ENCODE assay signal across 1 cellular context in genomic region chr17:82105882-82106696, GRCh38.
TF ChIP-seq lines count a peak whose summit lies in the region.

No MANE protein-coding gene starts in this region.

TF ChIP-seq in HepG2, 621 proteins besides CTCF, POLR2A, EP300 and RAD21 (continued from another document and continues in another):
- peak; percentile 68 for TF ChIP-seq ZNF142 (CRISPR knock-in tag; IDR thresholded peaks at IDR 0.05)
- TF ChIP-seq MAFK (conservative IDR thresholded peaks at IDR 0.05 in 1 of 2, IDR thresholded peaks at IDR 0.05 in 1 of 2; ENCODE audit: low read length in 2 of 2) = no peak
- TF ChIP-seq NPAS2 (CRISPR knock-in tag; IDR thresholded peaks at IDR 0.05; ENCODE audit: borderline replicate concordance) = no peak
- peak; percentile 85; the same call in 1 of the 2 replicates for TF ChIP-seq BORCS8-MEF2B (CRISPR knock-in tag; IDR thresholded peaks at IDR 0.05)
- peak; percentile 52; the same call in 1 of the 2 replicates for TF ChIP-seq CERS6 (CRISPR knock-in tag; IDR thresholded peaks at IDR 0.05)
- peak; percentile 86; the same call in 1 of the 2 replicates for TF ChIP-seq MYPOP (CRISPR knock-in tag; IDR thresholded peaks at IDR 0.05)
- TF ChIP-seq ZNF12 (CRISPR knock-in tag; IDR thresholded peaks at IDR 0.05) = no peak
- no peak for TF ChIP-seq MAFG (CRISPR knock-in tag; IDR thresholded peaks at IDR 0.05)
- TF ChIP-seq SMARCE1 (IDR thresholded peaks at IDR 0.05; ENCODE audit: borderline replicate concordance) = no peak
- TF ChIP-seq THRA (CRISPR knock-in tag; IDR thresholded peaks at IDR 0.05; ENCODE audit: borderline replicate concordance) = 0 out of 2 replicates have a peak, but pooled peaks have one; percentile 11
- peak; percentile 90 for TF ChIP-seq BCL3 (CRISPR knock-in tag; IDR thresholded peaks at IDR 0.05)
- peak; percentile 55; the same call in 1 of the 2 replicates for TF ChIP-seq PAX8 (CRISPR knock-in tag; IDR thresholded peaks at IDR 0.05; ENCODE audit: borderline replicate concordance)
- TF ChIP-seq HDAC1 (CRISPR knock-in tag; IDR thresholded peaks at IDR 0.05) = peak; percentile 89
- TF ChIP-seq MAF1 (CRISPR knock-in tag; IDR thresholded peaks at IDR 0.05; ENCODE audit: borderline replicate concordance) = 0 out of 2 replicates have a peak, but pooled peaks have one; percentile 88
- 0 out of 2 replicates have a peak, but pooled peaks have one; percentile 34 for TF ChIP-seq ZNF292 (CRISPR knock-in tag; IDR thresholded peaks at IDR 0.05; ENCODE audit: borderline replicate concordance, low read depth)
- peak; percentile 66 for TF ChIP-seq ZFP41 (CRISPR knock-in tag; IDR thresholded peaks at IDR 0.05; ENCODE audit: borderline replicate concordance)
- TF ChIP-seq ZKSCAN1 (IDR thresholded peaks at IDR 0.05; ENCODE audit: low read length) = no peak
- peak; percentile 72; the same call in 1 of the 2 replicates for TF ChIP-seq ZNF543 (CRISPR knock-in tag; IDR thresholded peaks at IDR 0.05)
- TF ChIP-seq RBM22 (optimal IDR thresholded peaks at IDR 0.05; ENCODE audit: low read length) = peak; percentile 82
- peak; percentile 54 for TF ChIP-seq ASH2L (IDR thresholded peaks at IDR 0.05; ENCODE audit: insufficient read length, low read depth, low read length)
- TF ChIP-seq FOXP1 (IDR thresholded peaks at IDR 0.05) = no peak
- peak; percentile 43; the same call in 1 of the 2 replicates for TF ChIP-seq FOXP1 (CRISPR knock-in tag; IDR thresholded peaks at IDR 0.05)
- TF ChIP-seq NR2F2 (IDR thresholded peaks at IDR 0.05; ENCODE audit: borderline replicate concordance, low read depth) = no peak
- TF ChIP-seq DMAP1 (CRISPR knock-in tag; IDR thresholded peaks at IDR 0.05) = peak; percentile 90
- no peak; the same call in 1 of the 2 replicates for TF ChIP-seq ZNF34 (CRISPR knock-in tag; IDR thresholded peaks at IDR 0.05; ENCODE audit: borderline replicate concordance)
- peak; percentile 75 for TF ChIP-seq GATA4 (IDR thresholded peaks at IDR 0.05; ENCODE audit: borderline replicate concordance, low read depth)
- no peak for TF ChIP-seq MLLT10 (CRISPR knock-in tag; IDR thresholded peaks at IDR 0.05)
- TF ChIP-seq YEATS2 (CRISPR knock-in tag; IDR thresholded peaks at IDR 0.05; ENCODE audit: borderline replicate concordance) = peak; percentile 83; the same call in 1 of the 2 replicates
- TF ChIP-seq ZNF503 (CRISPR knock-in tag; IDR thresholded peaks at IDR 0.05) = 0 out of 2 replicates have a peak, but pooled peaks have one; percentile 78
- TF ChIP-seq AKAP8 (CRISPR knock-in tag; IDR thresholded peaks at IDR 0.05) = peak; percentile 84
- TF ChIP-seq MXD1 (CRISPR knock-in tag; IDR thresholded peaks at IDR 0.05) = peak; percentile 79; the same call in 1 of the 2 replicates
- peak; percentile 78; the same call in 1 of the 2 replicates for TF ChIP-seq ZNF772 (CRISPR knock-in tag; IDR thresholded peaks at IDR 0.05)
- peak; percentile 90 for TF ChIP-seq MED1 (CRISPR knock-in tag; IDR thresholded peaks at IDR 0.05)
- TF ChIP-seq ZNF281 (CRISPR knock-in tag; IDR thresholded peaks at IDR 0.05; ENCODE audit: borderline replicate concordance) = 0 out of 2 replicates have a peak, but pooled peaks have one; percentile 10
- TF ChIP-seq SIX1 (CRISPR knock-in tag; IDR thresholded peaks at IDR 0.05; ENCODE audit: borderline replicate concordance) = no peak
- peak; percentile 51; the same call in 1 of the 2 replicates for TF ChIP-seq ETS1 (CRISPR knock-in tag; IDR thresholded peaks at IDR 0.05)
- TF ChIP-seq ZNF10 (CRISPR knock-in tag; IDR thresholded peaks at IDR 0.05; ENCODE audit: borderline replicate concordance, low read depth) = 0 out of 2 replicates have a peak, but pooled peaks have one; percentile 64
- TF ChIP-seq ZNF484 (CRISPR knock-in tag; IDR thresholded peaks at IDR 0.05; ENCODE audit: borderline replicate concordance, low read depth) = no peak
